In the genomic region with DNA sequence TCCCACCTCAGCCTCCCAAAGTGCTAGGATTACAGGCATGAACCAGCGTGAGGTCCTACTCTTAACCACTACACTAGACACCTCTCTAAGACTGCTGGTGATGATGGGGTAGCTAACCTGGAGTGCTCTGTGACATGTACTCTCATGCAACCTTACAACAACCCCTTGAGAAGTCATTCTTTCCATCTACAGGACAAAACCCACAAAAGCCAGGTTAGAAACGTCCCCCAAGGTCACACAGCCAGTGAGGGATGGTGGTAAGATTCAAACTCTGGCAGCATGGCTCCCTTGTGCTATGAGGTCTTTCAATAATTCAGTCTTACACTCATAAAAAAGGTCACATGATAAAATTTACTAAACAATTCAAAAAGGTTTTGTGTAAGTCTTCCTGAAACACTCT, we compare ENCODE assay signal across 9 cellular contexts.
DNase-seq lines count a peak whose midpoint lies in the region; ATAC-seq and TF ChIP-seq lines count a peak whose summit lies in the region.
"Had no signal": no experiment of that assay in that cellular context is flagged by ENCODE, and none has a peak within 500 bp of the region (broad histone marks: within the 10 kb centered on the region; RNA-seq: fewer than 3 reads in every experiment).

No MANE protein-coding gene starts in this region.

- peaks cover 29% of the 10 kb centered on the region for H3K4me1 Mint-ChIP-seq in activated CD4-positive, alpha-beta T cell treated with anti-CD3 and anti-CD28 coated beads for 36 hours
- H3K4me1 Mint-ChIP-seq in activated T-helper 1 cell treated with anti-CD3 and anti-CD28 coated beads, Interleukin-12 subunit alpha, Interleukin-12 subunit beta, Interleukin-2, Interleukin-4 antibody, amounts not matched to agents 30 ng/mL and 10 ng/mL and 1 ng/mL, durations not matched to agents 14 hours and 24 hours and 36 hours (ENCODE audit: low read depth) = peaks cover 37% of the 10 kb centered on the region

- ATAC-seq in activated CD4-positive, alpha-beta T cell treated with anti-CD3 and anti-CD28 coated beads for 36 hours = no peak
- ATAC-seq in left lung (no peak), HG03025 (IDR thresholded peaks at IDR 0.05; ENCODE audit: low FRiP score, unreplicated experiment) (no peak)

- H3K36me3 ChIP-seq in left lung = no peaks in the 10 kb centered on the region
- no peaks in the 10 kb centered on the region for H3K36me3 ChIP-seq in stomach

- no peaks in the 10 kb centered on the region for H3K27me3 ChIP-seq in left lung
- H3K27me3 ChIP-seq in stomach = no peaks in the 10 kb centered on the region

- no peaks in the 10 kb centered on the region for H3K36me3 Mint-ChIP-seq in activated CD4-positive, alpha-beta T cell treated with anti-CD3 and anti-CD28 coated beads for 36 hours (ENCODE audit: low read depth)
- no peaks in the 10 kb centered on the region for H3K36me3 Mint-ChIP-seq in activated T-helper 1 cell treated with anti-CD3 and anti-CD28 coated beads, Interleukin-12 subunit alpha, Interleukin-12 subunit beta, Interleukin-2, Interleukin-4 antibody, amounts not matched to agents 30 ng/mL and 10 ng/mL and 1 ng/mL, durations not matched to agents 14 hours and 24 hours and 36 hours (ENCODE audit: low read depth)

- TF ChIP-seq CTCF in left lung (IDR thresholded peaks at IDR 0.05) = no peak
- no peak for TF ChIP-seq CTCF in stomach (IDR thresholded peaks at IDR 0.05)

- H3K4me3 Mint-ChIP-seq in activated CD4-positive, alpha-beta T cell treated with anti-CD3 and anti-CD28 coated beads for 36 hours = peak overlapping the region; percentile 42
- H3K4me3 Mint-ChIP-seq in activated T-helper 1 cell treated with anti-CD3 and anti-CD28 coated beads, Interleukin-12 subunit alpha, Interleukin-12 subunit beta, Interleukin-2, Interleukin-4 antibody, amounts not matched to agents 30 ng/mL and 10 ng/mL and 1 ng/mL, durations not matched to agents 14 hours and 24 hours and 36 hours = peak overlapping the region; percentile 91

- CTCF ChIA-PET in activated CD4-positive, alpha-beta T cell treated with anti-CD3 and anti-CD28 coated beads for 36 hours (lab: Charles Lee) = interaction anchor here (0.9 to 6.5 kb wide), 8 partner anchors 11 to 417 kb away, joined by 3 to 50 read pairs (median 6); a partner anchor contains a TSS

- H3K27ac Mint-ChIP-seq in activated CD4-positive, alpha-beta T cell treated with anti-CD3 and anti-CD28 coated beads for 36 hours = peak overlapping the region; percentile 68
- peak overlapping the region; percentile 98 for H3K27ac Mint-ChIP-seq in activated T-helper 1 cell treated with anti-CD3 and anti-CD28 coated beads, Interleukin-12 subunit alpha, Interleukin-12 subunit beta, Interleukin-2, Interleukin-4 antibody, amounts not matched to agents 30 ng/mL and 10 ng/mL and 1 ng/mL, durations not matched to agents 14 hours and 24 hours and 36 hours

- H3K9me3 ChIP-seq in left lung (no peaks in the 10 kb centered on the region), stomach (no peaks in the 10 kb centered on the region)

- no peak for TF ChIP-seq POLR2A in stomach (IDR thresholded peaks at IDR 0.05)

- H3K27ac ChIP-seq in left lung (peak overlapping the region; percentile 98), stomach (peak overlapping the region in 4 of 5 donors; percentile 95 to 99 (median 96))

- POLR2A ChIA-PET in activated CD4-positive, alpha-beta T cell treated with anti-CD3 and anti-CD28 coated beads for 36 hours (lab: Charles Lee) = interaction anchor here (1.3 kb wide), 1 partner anchor 44 kb away, joined by 4 read pairs; no protein-coding TSS in a partner anchor

- intact Hi-C loops in activated CD4-positive, alpha-beta T cell treated with anti-CD3 and anti-CD28 coated beads for 36 hours (cut with DNase I, micrococcal nuclease) = no loop called here
- intact Hi-C loops in activated T-helper 1 cell treated with anti-CD3 and anti-CD28 coated beads, Interleukin-12 subunit alpha, Interleukin-12 subunit beta, Interleukin-2, Interleukin-4 antibody, amounts not matched to agents 30 ng/mL and 10 ng/mL and 1 ng/mL, durations not matched to agents 14 hours and 24 hours and 36 hours (cut with micrococcal nuclease) = loop anchor here (1.0 kb wide), 2 partner anchors 10 to 50 kb away; no protein-coding TSS in a partner anchor
- intact Hi-C loops in left lung (cut with DNase I) = no loop called here
- intact Hi-C loops in stomach (cut with DNase I; ENCODE audit: low total_unique reads) = no loop called here

- no peaks in the 10 kb centered on the region for H3K27me3 Mint-ChIP-seq in activated CD4-positive, alpha-beta T cell treated with anti-CD3 and anti-CD28 coated beads for 36 hours
- H3K27me3 Mint-ChIP-seq in activated T-helper 1 cell treated with anti-CD3 and anti-CD28 coated beads, Interleukin-12 subunit alpha, Interleukin-12 subunit beta, Interleukin-2, Interleukin-4 antibody, amounts not matched to agents 30 ng/mL and 10 ng/mL and 1 ng/mL, durations not matched to agents 14 hours and 24 hours and 36 hours (ENCODE audit: insufficient read depth) = no peaks in the 10 kb centered on the region

- 61 to 73% (median 64%) methylated on average over 2 of the region's 2 CpGs for WGBS in stomach, 5 donors

- TF ChIP-seq EP300 in stomach (IDR thresholded peaks at IDR 0.05) = no peak

- peak; percentile 48 for DNase-seq in activated CD4-positive, alpha-beta T cell treated with anti-CD3 and anti-CD28 coated beads for 36 hours
- DNase-seq in activated CD4-positive, alpha-beta T cell treated with anti-CD3 and anti-CD28 coated beads for 1 hour = no peak
- peak; percentile 25 for DNase-seq in activated T-helper 1 cell treated with anti-CD3 and anti-CD28 coated beads, Interleukin-12 subunit alpha, Interleukin-12 subunit beta, Interleukin-2, Interleukin-4 antibody, amounts not matched to agents 30 ng/mL and 10 ng/mL and 1 ng/mL, durations not matched to agents 14 hours and 24 hours and 36 hours (ENCODE audit: low spot score)
- no peak for DNase-seq in left lung
- DNase-seq in stomach = no peak
- DNase-seq in iPS-NIHi7 (ENCODE audit: extremely low spot score) = no peak
- no peak for DNase-seq in A172 (ENCODE audit: low spot score)
- DNase-seq: activated gamma-delta T cell had no signal

- H3K4me1 ChIP-seq in left lung (peaks cover 8 to 30% of the 10 kb centered on the region in 2 donors), stomach (peaks cover 0 to 39% (median 17%) of the 10 kb centered on the region in 4 donors)

- no peaks in the 10 kb centered on the region for H3K9me3 Mint-ChIP-seq in activated CD4-positive, alpha-beta T cell treated with anti-CD3 and anti-CD28 coated beads for 36 hours (ENCODE audit: low read depth)
- no peaks in the 10 kb centered on the region for H3K9me3 Mint-ChIP-seq in activated T-helper 1 cell treated with anti-CD3 and anti-CD28 coated beads, Interleukin-12 subunit alpha, Interleukin-12 subunit beta, Interleukin-2, Interleukin-4 antibody, amounts not matched to agents 30 ng/mL and 10 ng/mL and 1 ng/mL, durations not matched to agents 14 hours and 24 hours and 36 hours

- H3K4me3 ChIP-seq in left lung = no peak overlapping the region
- H3K4me3 ChIP-seq in stomach = no peak overlapping the region

Comparison
In these comparisons a context has a peak if more than half of its experiments do, and no peak if none do; other contexts are left out.
1. DNase-seq: peak in activated CD4-positive, alpha-beta T cell treated with anti-CD3 and anti-CD28 coated beads for 36 hours (single experiment) and activated T-helper 1 cell treated with anti-CD3 and anti-CD28 coated beads, Interleukin-12 subunit alpha, Interleukin-12 subunit beta, Interleukin-2, Interleukin-4 antibody, amounts not matched to agents 30 ng/mL and 10 ng/mL and 1 ng/mL, durations not matched to agents 14 hours and 24 hours and 36 hours (single experiment); none in activated CD4-positive, alpha-beta T cell treated with anti-CD3 and anti-CD28 coated beads for 1 hour (single experiment), left lung (0 of 2), stomach (single experiment), iPS-NIHi7 (single experiment) and A172 (single experiment).